Comparison of ENCODE assay signal across 8 cellular contexts in genomic region chr15:74780983-74781672, GRCh38. TPM values are rescaled to one million over a fixed set of nuclear protein-coding genes. Genes with fewer than 3 reads are reported as not detected.
A peak's percentile ranks its signal among the peaks of the same experiment; 100 is the strongest.
DNase-seq lines count a peak whose midpoint lies in the region; ATAC-seq and TF ChIP-seq lines count a peak whose summit lies in the region.

No MANE protein-coding gene starts in this region.

- peak overlapping the region; percentile 93 for H3K27ac ChIP-seq in CD4-positive, alpha-beta T cell (ENCODE audit: low read depth, low read length)

- intact Hi-C loops in CD4-positive, alpha-beta T cell (cut with DNase I, micrococcal nuclease), result loop anchor here (1.0 to 10.0 kb wide), 11 partner anchors 8 to 786 kb away; partner anchors contain the start of genes C15orf39 (in 2 of the 2), ARID3B (in 1 of the 2), COX5A (in 1 of the 2) and PML (in 1 of the 2)

- H3K4me1 Mint-ChIP-seq in CD4-positive, alpha-beta T cell (ENCODE audit: low read depth), result peaks cover 66% of the 10 kb centered on the region
- H3K4me1 Mint-ChIP-seq in IgD-negative memory B cell, result peaks cover 49 to 69% (median 62%) of the 10 kb centered on the region in 3 donors
- H3K4me1 Mint-ChIP-seq in activated T-cell treated with anti-CD3 and anti-CD28 coated beads, Interleukin-2, amount 50 U/mL, for 72 hours (ENCODE audit: low read depth), result peaks cover 84% of the 10 kb centered on the region
- peaks cover 84% of the 10 kb centered on the region for H3K4me1 Mint-ChIP-seq in stimulated activated memory B cell treated with anti-CD40 and anti-IgM and Interleukin-4, amounts not matched to agents 10 μg/mL and 1 μg/mL and 100 μg/mL, for 72 hours

- H3K27ac Mint-ChIP-seq in CD4-positive, alpha-beta T cell, result peak overlapping the region; percentile 94
- H3K27ac Mint-ChIP-seq in IgD-negative memory B cell, result peak overlapping the region; percentile 91 to 100 (median 98)
- peak overlapping the region; percentile 98 for H3K27ac Mint-ChIP-seq in activated T-cell treated with anti-CD3 and anti-CD28 coated beads, Interleukin-2, amount 50 U/mL, for 72 hours
- peak overlapping the region; percentile 96 for H3K27ac Mint-ChIP-seq in stimulated activated memory B cell treated with anti-CD40 and anti-IgM and Interleukin-4, amounts not matched to agents 10 μg/mL and 1 μg/mL and 100 μg/mL, for 72 hours

- peaks cover 27% of the 10 kb centered on the region for H3K36me3 Mint-ChIP-seq in CD4-positive, alpha-beta T cell (ENCODE audit: low read depth)
- no peaks in the 10 kb centered on the region for H3K36me3 Mint-ChIP-seq in IgD-negative memory B cell
- H3K36me3 Mint-ChIP-seq in activated T-cell treated with anti-CD3 and anti-CD28 coated beads, Interleukin-2, amount 50 U/mL, for 72 hours (ENCODE audit: insufficient read depth in 2 of 2), result peaks cover 3 to 17% of the 10 kb centered on the region in 2 donors
- H3K36me3 Mint-ChIP-seq in stimulated activated memory B cell treated with anti-CD40 and anti-IgM and Interleukin-4, amounts not matched to agents 10 μg/mL and 1 μg/mL and 100 μg/mL, for 72 hours, result peaks cover 31% of the 10 kb centered on the region

- H3K9me3 ChIP-seq in CD4-positive, alpha-beta T cell (ENCODE audit: control insufficient read depth, low read length), result no peaks in the 10 kb centered on the region

- ATAC-seq in CD4-positive, alpha-beta T cell (ENCODE audit: poor library complexity), result peak; percentile 24
- ATAC-seq in activated T-cell treated with anti-CD3 and anti-CD28 coated beads, Interleukin-2, amount 50 U/mL, for 72 hours (replicated peaks in 1 of 2), result peak; percentile 32 to 33
- ATAC-seq in stimulated activated memory B cell treated with anti-CD40 and anti-IgM and Interleukin-4, amounts not matched to agents 10 μg/mL and 1 μg/mL and 100 μg/mL, for 72 hours, result peak; percentile 1

- H3K27me3 Mint-ChIP-seq in CD4-positive, alpha-beta T cell, result no peaks in the 10 kb centered on the region
- H3K27me3 Mint-ChIP-seq in IgD-negative memory B cell, result no peaks in the 10 kb centered on the region
- H3K27me3 Mint-ChIP-seq in activated T-cell treated with anti-CD3 and anti-CD28 coated beads, Interleukin-2, amount 50 U/mL, for 72 hours (ENCODE audit: low read depth), result no peaks in the 10 kb centered on the region
- H3K27me3 Mint-ChIP-seq in stimulated activated memory B cell treated with anti-CD40 and anti-IgM and Interleukin-4, amounts not matched to agents 10 μg/mL and 1 μg/mL and 100 μg/mL, for 72 hours, result no peaks in the 10 kb centered on the region

- H3K4me3 ChIP-seq in iPS-11a (ENCODE audit: low read depth, low read length), result peak overlapping the region; percentile 28

- peak overlapping the region; percentile 89 for H3K4me3 Mint-ChIP-seq in CD4-positive, alpha-beta T cell
- H3K4me3 Mint-ChIP-seq in IgD-negative memory B cell, result peak overlapping the region; percentile 90 to 98 (median 95)
- H3K4me3 Mint-ChIP-seq in activated T-cell treated with anti-CD3 and anti-CD28 coated beads, Interleukin-2, amount 50 U/mL, for 72 hours, result peak overlapping the region; percentile 91 to 98
- peak overlapping the region; percentile 85 for H3K4me3 Mint-ChIP-seq in stimulated activated memory B cell treated with anti-CD40 and anti-IgM and Interleukin-4, amounts not matched to agents 10 μg/mL and 1 μg/mL and 100 μg/mL, for 72 hours

- H3K9me3 Mint-ChIP-seq in CD4-positive, alpha-beta T cell, result no peaks in the 10 kb centered on the region
- no peaks in the 10 kb centered on the region for H3K9me3 Mint-ChIP-seq in IgD-negative memory B cell
- H3K9me3 Mint-ChIP-seq in activated T-cell treated with anti-CD3 and anti-CD28 coated beads, Interleukin-2, amount 50 U/mL, for 72 hours, result no peaks in the 10 kb centered on the region
- no peaks in the 10 kb centered on the region for H3K9me3 Mint-ChIP-seq in stimulated activated memory B cell treated with anti-CD40 and anti-IgM and Interleukin-4, amounts not matched to agents 10 μg/mL and 1 μg/mL and 100 μg/mL, for 72 hours

- CTCF ChIA-PET in CD4-positive, alpha-beta T cell (lab: Charles Lee), result interaction anchor here (0.9 to 9.5 kb wide), 6 partner anchors 10 to 160 kb away, joined by 4 to 231 read pairs (median 21); partner anchors contain the start of gene COX5A

- POLR2A ChIA-PET in CD4-positive, alpha-beta T cell (lab: Charles Lee), result interaction anchor here (0.6 to 33.5 kb wide), 14 partner anchors 2 to 670 kb away, joined by 3 to 925 read pairs (median 4); partner anchors contain the start of genes CLK3, COX5A, CSK and CYP1A1

- TF ChIP-seq CTCF in CD4-positive, alpha-beta T cell (IDR thresholded peaks at IDR 0.05), result no peak

- DNase-seq in CD4-positive, alpha-beta T cell, result peak in 3 of 10 experiments; percentile 41 to 46 (median 41)
- peak; percentile 57 to 60 for DNase-seq in activated T-cell treated with anti-CD3 and anti-CD28 coated beads, Interleukin-2, amount 50 U/mL, for 72 hours
- DNase-seq in NCI-H2081 treated with DMSO at 0.1 percent for 48 hours (lab: John Stamatoyannopoulos, UW) (no peak), NCI-H1092 (lab: John Stamatoyannopoulos, UW) (no peak), Ammon's horn (ENCODE audit: low spot score) (no peak)

- H3K27me3 ChIP-seq in CD4-positive, alpha-beta T cell (ENCODE audit: control insufficient read depth, insufficient read depth, low read length), result no peaks in the 10 kb centered on the region

RNA-seq across cellular contexts. Expression of gene CSK, which starts 0.8 kb away (rescaled TPM):
- 100 to 1,000 TPM; 114 to 118 TPM for total RNA-seq in CD4-positive, alpha-beta T cell
- 214 TPM for polyA plus RNA-seq in IgD-negative memory B cell
- 100 to 1,000 TPM; 200 to 267 TPM for total RNA-seq in activated T-cell treated with anti-CD3 and anti-CD28 coated beads, Interleukin-2, amount 50 U/mL, for 72 hours

RNA-seq across cellular contexts. Expression of gene LMAN1L, which starts 31.5 kb away (rescaled TPM):
- total RNA-seq in CD4-positive, alpha-beta T cell, result under 1 TPM; 0.56 to 0.93 TPM
- not detected for polyA plus RNA-seq in IgD-negative memory B cell
- total RNA-seq in activated T-cell treated with anti-CD3 and anti-CD28 coated beads, Interleukin-2, amount 50 U/mL, for 72 hours, result under 1 TPM; 0.53 to 0.72 TPM

RNA-seq across cellular contexts. Expression of gene CYP1A2, which starts 32.5 kb away (rescaled TPM):
- not detected for total RNA-seq in CD4-positive, alpha-beta T cell
- polyA plus RNA-seq in IgD-negative memory B cell, result not detected
- not detected for total RNA-seq in activated T-cell treated with anti-CD3 and anti-CD28 coated beads, Interleukin-2, amount 50 U/mL, for 72 hours

RNA-seq across cellular contexts. Expression of gene CPLX3, which starts 45.3 kb away (rescaled TPM):
- under 1 TPM; 0.16 to 0.53 TPM for total RNA-seq in CD4-positive, alpha-beta T cell
- not detected for polyA plus RNA-seq in IgD-negative memory B cell
- total RNA-seq in activated T-cell treated with anti-CD3 and anti-CD28 coated beads, Interleukin-2, amount 50 U/mL, for 72 hours, result under 1 TPM; 0.14 to 0.17 TPM

RNA-seq across cellular contexts. Expression of gene CYP1A1, which starts 55.8 kb away (rescaled TPM):
- not detected for total RNA-seq in CD4-positive, alpha-beta T cell
- polyA plus RNA-seq in IgD-negative memory B cell, result not detected
- 1 to 10 TPM; 3.4 to 5.4 TPM for total RNA-seq in activated T-cell treated with anti-CD3 and anti-CD28 coated beads, Interleukin-2, amount 50 U/mL, for 72 hours

Comparison
In these comparisons a context has a peak if more than half of its experiments do, and no peak if none do; other contexts are left out.
1. DNase-seq: peak in activated T-cell treated with anti-CD3 and anti-CD28 coated beads, Interleukin-2, amount 50 U/mL, for 72 hours (2 of 2); none in NCI-H2081 treated with DMSO at 0.1 percent for 48 hours (single experiment), NCI-H1092 (single experiment) and Ammon's horn (single experiment).
2. Peak in every context shown above with its lines, with median percentiles within 50 percentile points of each other: ATAC-seq, H3K27ac Mint-ChIP-seq and H3K4me3 Mint-ChIP-seq.